8 cellular contexts compared by ENCODE assay signal in the genomic region with DNA sequence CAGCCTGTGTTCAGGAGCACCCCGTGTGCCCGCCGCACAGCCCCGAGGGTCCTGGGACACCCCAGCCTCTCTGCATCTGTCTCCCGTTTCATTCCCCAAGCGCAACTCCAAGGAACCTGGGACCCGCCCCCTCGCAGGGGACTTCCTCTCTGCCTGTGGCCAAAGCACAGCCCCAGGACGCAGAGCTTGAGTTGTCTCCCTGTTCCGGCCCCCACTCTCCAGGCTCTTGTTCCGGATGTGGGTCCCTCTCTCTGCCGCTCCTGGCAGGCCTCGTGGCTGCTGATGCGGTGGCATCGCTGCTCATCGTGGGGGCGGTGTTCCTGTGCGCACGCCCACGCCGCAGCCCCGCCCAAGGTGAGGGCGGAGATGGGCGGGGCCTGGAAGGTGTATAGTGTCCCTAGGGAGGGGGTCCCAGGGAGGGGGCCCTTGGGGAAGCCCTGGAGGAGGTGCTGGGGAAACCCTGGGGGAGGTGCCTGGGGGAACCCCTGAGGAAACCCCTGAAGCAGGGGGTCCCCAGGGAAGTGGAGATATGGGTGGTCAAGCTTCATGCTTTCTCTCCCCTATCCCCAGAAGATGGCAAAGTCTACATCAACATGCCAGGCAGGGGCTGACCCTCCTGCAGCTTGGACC. TPM values are rescaled to one million over a fixed set of nuclear protein-coding genes. Genes with fewer than 3 reads are reported as not detected.
DNase-seq lines count a peak whose midpoint lies in the region; ATAC-seq lines count a peak whose summit lies in the region.

No MANE protein-coding gene starts in this region.

- H3K4me1 Mint-ChIP-seq in naive B cell: peaks cover 63 to 75% (median 75%) of the 10 kb centered on the region in 3 donors
- H3K4me1 Mint-ChIP-seq in stimulated activated naive B cell treated with anti-CD40 and anti-IgM and Interleukin-4, amounts not matched to agents 10 μg/mL and 1 μg/mL and 100 μg/mL, for 72 hours: peaks cover 47 to 71% of the 10 kb centered on the region in 2 donors

- H3K27ac Mint-ChIP-seq in naive B cell: peak overlapping the region; percentile 99 to 100 (median 100)
- H3K27ac Mint-ChIP-seq in stimulated activated naive B cell treated with anti-CD40 and anti-IgM and Interleukin-4, amounts not matched to agents 10 μg/mL and 1 μg/mL and 100 μg/mL, for 72 hours: peak overlapping the region; percentile 97

- no peaks in the 10 kb centered on the region for H3K36me3 Mint-ChIP-seq in naive B cell
- peaks cover 19 to 21% of the 10 kb centered on the region in 2 donors for H3K36me3 Mint-ChIP-seq in stimulated activated naive B cell treated with anti-CD40 and anti-IgM and Interleukin-4, amounts not matched to agents 10 μg/mL and 1 μg/mL and 100 μg/mL, for 72 hours

- H3K27me3 Mint-ChIP-seq in naive B cell: no peaks in the 10 kb centered on the region
- no peaks in the 10 kb centered on the region for H3K27me3 Mint-ChIP-seq in stimulated activated naive B cell treated with anti-CD40 and anti-IgM and Interleukin-4, amounts not matched to agents 10 μg/mL and 1 μg/mL and 100 μg/mL, for 72 hours

- DNase-seq in NCI-H748 (lab: John Stamatoyannopoulos, UW; ENCODE audit: unreplicated experiment) (peak; percentile 68), NCI-H748 treated with DMSO at 0.1 percent for 48 hours (lab: John Stamatoyannopoulos, UW) (no peak), OCI-M1 (lab: John Stamatoyannopoulos, UW) (peak; percentile 95), naive B cell (peak; percentile 97)
- DNase-seq in activated T-cell treated with anti-CD3 and anti-CD28 coated beads, Interleukin-2, amount 50 U/mL, for 1 hour: peak; percentile 87
- peak; percentile 94 for DNase-seq in stimulated activated naive B cell treated with anti-CD40 and anti-IgM and Interleukin-4, amounts not matched to agents 10 μg/mL and 1 μg/mL and 100 μg/mL, for 72 hours

- ATAC-seq in HG03175 (IDR thresholded peaks at IDR 0.05; ENCODE audit: unreplicated experiment) (peak; percentile 46), esophagus mucosa (peak; percentile 36), naive B cell (ENCODE audit: low read depth in 2 of 2) (peak; percentile 52 to 56)
- peak; percentile 46 to 56 for ATAC-seq in stimulated activated naive B cell treated with anti-CD40 and anti-IgM and Interleukin-4, amounts not matched to agents 10 μg/mL and 1 μg/mL and 100 μg/mL, for 72 hours (replicated peaks)

- peaks cover 0 to 4% (median 0%) of the 10 kb centered on the region in 7 donors for H3K9me3 Mint-ChIP-seq in naive B cell
- H3K9me3 Mint-ChIP-seq in stimulated activated naive B cell treated with anti-CD40 and anti-IgM and Interleukin-4, amounts not matched to agents 10 μg/mL and 1 μg/mL and 100 μg/mL, for 72 hours: no peaks in the 10 kb centered on the region

- H3K4me3 Mint-ChIP-seq in naive B cell: peak overlapping the region; percentile 89 to 99 (median 95)
- peak overlapping the region; percentile 88 to 97 for H3K4me3 Mint-ChIP-seq in stimulated activated naive B cell treated with anti-CD40 and anti-IgM and Interleukin-4, amounts not matched to agents 10 μg/mL and 1 μg/mL and 100 μg/mL, for 72 hours

RNA-seq across cellular contexts. Expression of a gene that starts 1.3 kb away (rescaled TPM):
- total RNA-seq in esophagus mucosa: 0.96 TPM
- polyA plus RNA-seq in naive B cell (ENCODE audit: low read depth in 6 of 6): 10 to 100 TPM; 33.8 to 58.5 (median 47.5) TPM

RNA-seq across cellular contexts. Expression of a gene that starts 3.3 kb away (rescaled TPM):
- 4.2 TPM for total RNA-seq in esophagus mucosa
- polyA plus RNA-seq in naive B cell (ENCODE audit: low read depth in 6 of 6): 10 to 100 TPM; 13.5 to 79.7 (median 55.3) TPM

RNA-seq across cellular contexts. Expression of a gene that starts 4.4 kb away (rescaled TPM):
- total RNA-seq in esophagus mucosa: 4.1 TPM
- polyA plus RNA-seq in naive B cell (ENCODE audit: low read depth in 6 of 6): 10 to 100 TPM in 2 of 6 donors, 1 to 10 TPM in 4; 3.4 to 28.6 (median 8.3) TPM

RNA-seq across cellular contexts. Expression of a gene that starts 32.5 kb away (rescaled TPM):
- 7.7 TPM for total RNA-seq in esophagus mucosa
- under 1 TPM in 3 of 6 donors, not detected in 3; 0.12 to 0.22 (median 0.14) TPM for polyA plus RNA-seq in naive B cell (ENCODE audit: low read depth in 6 of 6)

RNA-seq across cellular contexts. Expression of a gene that starts 35.3 kb away (rescaled TPM):
- 0.84 TPM for total RNA-seq in esophagus mucosa
- polyA plus RNA-seq in naive B cell (ENCODE audit: low read depth in 6 of 6): not detected
